8 cellular contexts compared by ENCODE assay signal in genomic region chr22:18076060-18076497, GRCh38. TPM values are rescaled to one million over a fixed set of nuclear protein-coding genes. Genes with fewer than 3 reads are reported as not detected.
DNase-seq lines count a peak whose midpoint lies in the region; ATAC-seq and TF ChIP-seq lines count a peak whose summit lies in the region.

No MANE protein-coding gene starts in this region.

- H3K9me2 ChIP-seq in OCI-LY7 (ENCODE audit: insufficient read depth, low read length): no peaks in the 10 kb centered on the region

- no peak overlapping the region for H3K4me3 Mint-ChIP-seq in glutamatergic neuron (ENCODE audit: unreplicated experiment)

- peaks cover 6% of the 10 kb centered on the region for H3K27me3 Mint-ChIP-seq in glutamatergic neuron (ENCODE audit: unreplicated experiment)

- no peaks in the 10 kb centered on the region for H3K27me3 ChIP-seq in adrenal gland

- peak in 1 of 2 donors; percentile 12 for TF ChIP-seq POLR2A in adrenal gland (IDR thresholded peaks at IDR 0.05)

- peaks cover 72% of the 10 kb centered on the region for H3K4me1 ChIP-seq in OCI-LY7 (ENCODE audit: insufficient read depth, low read length, poor library complexity, severe bottlenecking)
- peaks cover 22 to 33% of the 10 kb centered on the region in 2 donors for H3K4me1 ChIP-seq in adrenal gland (replicated peaks in 1 of 2)

- TF ChIP-seq CTCF in OCI-LY7 (conservative IDR thresholded peaks at IDR 0.05; ENCODE audit: low read length) (peak; percentile 97), adrenal gland (IDR thresholded peaks at IDR 0.05) (peak; percentile 60 to 97 (median 94)), glutamatergic neuron (IDR thresholded peaks at IDR 0.05; ENCODE audit: partially characterized antibody, unreplicated experiment) (peak; percentile 83)

- H3K27ac Mint-ChIP-seq in glutamatergic neuron (ENCODE audit: unreplicated experiment): no peak overlapping the region

- CTCF ChIA-PET in OCI-LY7 (lab: Charles Lee; ENCODE audit: unreplicated experiment): interaction anchor here (0.6 to 1.7 kb wide), 14 partner anchors 11 to 907 kb away, joined by 3 to 9 read pairs (median 4); no protein-coding TSS in a partner anchor

- ATAC-seq in HG03354 (IDR thresholded peaks at IDR 0.05; ENCODE audit: poor library complexity, severe bottlenecking, unreplicated experiment) (no peak), HG03097 (IDR thresholded peaks at IDR 0.05; ENCODE audit: low FRiP score, unreplicated experiment) (no peak)

- 19 to 22% (median 19%) methylated on average over 8 of the region's 8 CpGs for WGBS in adrenal gland, 4 donors

- H3K79me2 ChIP-seq in OCI-LY7 (ENCODE audit: insufficient read depth, low read depth, low read length): peaks cover 62% of the 10 kb centered on the region

- H3K27ac ChIP-seq in OCI-LY7 (ENCODE audit: low read depth, low read length, poor library complexity, severe bottlenecking): peak overlapping the region; percentile 76
- H3K27ac ChIP-seq in adrenal gland: peak overlapping the region in 3 of 5 donors; percentile 65 to 88 (median 87)

- intact Hi-C loops in OCI-LY7 (cut with micrococcal nuclease; ENCODE audit: unreplicated experiment) (loop anchor here (1.0 to 5.0 kb wide), 8 partner anchors 51 to 1371 kb away; partner anchors contain the start of genes BCL2L13, C22orf39 and MICAL3), adrenal gland (cut with DNase I) (loop anchor here (5.0 to 10.0 kb wide), 2 partner anchors 171 to 244 kb away; no protein-coding TSS in a partner anchor)

- H3K9me3 Mint-ChIP-seq in glutamatergic neuron (ENCODE audit: unreplicated experiment): peaks cover 3% of the 10 kb centered on the region

- H3K9me3 ChIP-seq in OCI-LY7 (ENCODE audit: low read length) (no peaks in the 10 kb centered on the region), adrenal gland (replicated peaks in 1 of 3) (no peaks in the 10 kb centered on the region)

- BruUV-seq in OCI-LY7 (replicated peaks; lab: Mats Ljungman, UMichigan): no TSS peak

- H3K4me2 ChIP-seq in OCI-LY7 (ENCODE audit: low read length): peak overlapping the region; percentile 85

- H2AFZ ChIP-seq in OCI-LY7 (ENCODE audit: low read length): peak overlapping the region; percentile 51

- peak; percentile 91 for DNase-seq in EL
- DNase-seq in Jurkat, Clone E6-1 (ENCODE audit: low read depth, low spot score): peak; percentile 68
- DNase-seq in OCI-LY7 (ENCODE audit: low spot score): peak; percentile 90
- peak; percentile 74 to 89 (median 77) for DNase-seq in adrenal gland
- peak; percentile 29 for DNase-seq in glutamatergic neuron
- DNase-seq in nucleus accumbens (lab: John Stamatoyannopoulos, UW): peak in 47 of 56 donors; percentile 12 to 85 (median 52)

- no peaks in the 10 kb centered on the region for H4K20me1 ChIP-seq in OCI-LY7 (ENCODE audit: insufficient read depth, low read length)

- peaks cover 6% of the 10 kb centered on the region for H3K36me3 Mint-ChIP-seq in glutamatergic neuron (ENCODE audit: unreplicated experiment)

- no peak overlapping the region for H3K4me3 ChIP-seq in Jurkat, Clone E6-1 (ENCODE audit: low read length)
- H3K4me3 ChIP-seq in OCI-LY7 (ENCODE audit: low read depth, low read length, poor library complexity, severe bottlenecking): peak overlapping the region; percentile 87
- peak overlapping the region in 1 of 4 donors; percentile 14 for H3K4me3 ChIP-seq in adrenal gland

- peaks cover 12% of the 10 kb centered on the region for H3K4me1 Mint-ChIP-seq in glutamatergic neuron (ENCODE audit: low read depth, unreplicated experiment)

- H3K36me3 ChIP-seq in OCI-LY7 (ENCODE audit: insufficient read depth, low read length): peaks cover 22% of the 10 kb centered on the region
- H3K36me3 ChIP-seq in adrenal gland (replicated peaks in 1 of 2): peaks cover 0 to 15% of the 10 kb centered on the region in 2 donors

- POLR2A ChIA-PET in OCI-LY7 (lab: Charles Lee): interaction anchor here (0.6 to 2.4 kb wide), 21 partner anchors 10 to 336 kb away, joined by 3 to 12 read pairs (median 4); no protein-coding TSS in a partner anchor

RNA-seq across cellular contexts. Expression of gene PEX26, which starts 1.7 kb away (rescaled TPM):
- 19.0 TPM for polyA plus RNA-seq in Jurkat, Clone E6-1 (2012; ENCODE audit: insufficient read depth, insufficient read length)
- 17.6 and 22.4 TPM in 2 replicates for total RNA-seq in OCI-LY7 (2014; rRNA removed; shearing (Covaris generic))
- total RNA-seq in OCI-LY7 (2022) (37.8 and 43.5 TPM in 2 replicates), adrenal gland (10 to 100 TPM; 16.7 to 57.8 (median 41.0) TPM), glutamatergic neuron (ENCODE audit: unreplicated experiment) (49.8 TPM)
- 10 to 100 TPM in 2 of 3 donors, 1 to 10 TPM in 1; 8.4 to 23.9 (median 15.8) TPM for polyA plus RNA-seq in adrenal gland

RNA-seq across cellular contexts. Expression of gene TUBA8, which starts 34.5 kb away (rescaled TPM):
- 2.3 TPM for polyA plus RNA-seq in Jurkat, Clone E6-1 (2012; ENCODE audit: insufficient read depth, insufficient read length)
- total RNA-seq in OCI-LY7 (2014; rRNA removed; shearing (Covaris generic)): 1.9 and 2.8 TPM in 2 replicates
- total RNA-seq in OCI-LY7 (2022): 2.0 TPM in 2 replicates
- total RNA-seq in adrenal gland: 1 to 10 TPM in 7 of 8 donors, under 1 TPM in 1; 0.65 to 2.4 (median 1.3) TPM
- 1 to 10 TPM; 1.7 to 4.3 (median 3.2) TPM for polyA plus RNA-seq in adrenal gland
- total RNA-seq in glutamatergic neuron (ENCODE audit: unreplicated experiment): 3.7 TPM

RNA-seq across cellular contexts. Expression of gene MICAL3, which starts 51.7 kb away (rescaled TPM):
- polyA plus RNA-seq in Jurkat, Clone E6-1 (2012; ENCODE audit: insufficient read depth, insufficient read length): 18.3 TPM
- total RNA-seq in OCI-LY7 (2014; rRNA removed; shearing (Covaris generic)): 80.9 and 93.2 TPM in 2 replicates
- total RNA-seq in OCI-LY7 (2022) (175 and 210 TPM in 2 replicates), adrenal gland (10 to 100 TPM; 26.4 to 82.6 (median 43.8) TPM), glutamatergic neuron (ENCODE audit: unreplicated experiment) (132 TPM)
- 10 to 100 TPM; 10.9 to 36.0 (median 17.1) TPM for polyA plus RNA-seq in adrenal gland

Comparison
In these comparisons a context has a peak if more than half of its experiments do, and no peak if none do; other contexts are left out.
1. DNase-seq: peak in every context shown above with its lines; median percentile 91 in EL; 90 in OCI-LY7; 77 in adrenal gland; 68 in Jurkat, Clone E6-1; 52 in nucleus accumbens; 29 in glutamatergic neuron.